9 cellular contexts compared by ENCODE assay signal in the genomic region with DNA sequence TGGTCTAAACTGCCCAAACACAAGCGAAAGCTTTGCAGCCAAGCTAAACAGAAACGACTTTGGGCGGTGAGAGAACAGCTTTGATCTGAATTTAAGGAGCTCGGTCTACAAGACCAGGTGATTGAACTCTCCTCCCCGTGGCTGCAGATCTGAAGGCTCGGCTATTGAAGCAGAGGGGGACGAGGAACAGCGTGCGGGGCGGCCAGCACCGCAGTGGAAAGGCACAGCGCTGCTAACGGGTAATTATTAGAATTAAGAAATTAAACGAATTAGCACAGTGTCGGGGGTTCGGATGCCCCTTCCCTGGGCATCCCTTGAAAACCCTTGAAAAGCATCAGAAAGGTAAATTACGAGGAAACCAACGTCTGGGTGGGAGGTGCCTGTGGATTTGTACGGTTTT. TPM values are rescaled to one million over a fixed set of nuclear protein-coding genes. Genes with fewer than 3 reads are reported as not detected.
DNase-seq lines count a peak whose midpoint lies in the region; ATAC-seq and TF ChIP-seq lines count a peak whose summit lies in the region.
"Had no signal": no experiment of that assay in that cellular context is flagged by ENCODE, and none has a peak within 500 bp of the region (broad histone marks: within the 10 kb centered on the region; RNA-seq: fewer than 3 reads in every experiment).

No MANE protein-coding gene starts in this region.

- ATAC-seq in lower lobe of right lung (peak; percentile 24 to 66), HG03432 (IDR thresholded peaks at IDR 0.05; ENCODE audit: unreplicated experiment) (no peak)

- H3K27ac ChIP-seq in lower lobe of right lung (no peak overlapping the region), testis (no peak overlapping the region)

- H3K27me3 ChIP-seq in lower lobe of right lung (ENCODE audit: low read depth) (peaks cover 26% of the 10 kb centered on the region), testis (no peaks in the 10 kb centered on the region)

- intact Hi-C loops in lower lobe of right lung (cut with DNase I) (no loop called here), testis (cut with DNase I; ENCODE audit: low total_unique reads) (no loop called here)

- DNase-seq in NCI-H510A treated with DMSO at 0.1 percent for 48 hours (lab: John Stamatoyannopoulos, UW) (peak; percentile 17), NCI-H510A (lab: John Stamatoyannopoulos, UW) (no peak), cerebellum (ENCODE audit: low spot score) (peak; percentile 8), lower lobe of right lung (no peak), testis (no peak), NCI-H1436 treated with DMSO at 0.1 percent for 48 hours (lab: John Stamatoyannopoulos, UW) (no peak), SHP77 treated with DMSO at 0.1 percent for 48 hours (lab: John Stamatoyannopoulos, UW) (no peak)
- DNase-seq: MV-4-11 had no signal

- no peaks in the 10 kb centered on the region for H3K9me3 ChIP-seq in lower lobe of right lung
- no peaks in the 10 kb centered on the region for H3K9me3 ChIP-seq in testis

- H3K4me3 ChIP-seq in lower lobe of right lung, result peak overlapping the region; percentile 62
- peak overlapping the region; percentile 40 to 56 for H3K4me3 ChIP-seq in testis

- TF ChIP-seq CTCF in lower lobe of right lung (IDR thresholded peaks at IDR 0.05) (no peak), testis (IDR thresholded peaks at IDR 0.05) (no peak)

- WGBS in testis, 2 donors, result 5 to 8% methylated on average over 19 of the region's 19 CpGs

- H3K4me1 ChIP-seq in lower lobe of right lung (peaks cover 10% of the 10 kb centered on the region), testis (no peaks in the 10 kb centered on the region)

- H3K36me3 ChIP-seq in lower lobe of right lung (no peaks in the 10 kb centered on the region), testis (ENCODE audit: low read depth, missing control alignments) (no peaks in the 10 kb centered on the region)

- no peak for TF ChIP-seq POLR2A in testis (IDR thresholded peaks at IDR 0.05)

RNA-seq across cellular contexts. Expression of gene TEKT3, which starts 0.4 kb away (rescaled TPM):
- total RNA-seq in cerebellum, result 0.82 TPM
- total RNA-seq in lower lobe of right lung, result 2.2 TPM
- total RNA-seq in testis, result 10 to 100 TPM; 30.7 to 52.0 TPM
- 106 TPM for polyA plus RNA-seq in testis (ENCODE audit: insufficient read depth, low read depth, low replicate concordance)

Comparison
In these comparisons a context has a peak if more than half of its experiments do, and no peak if none do; other contexts are left out.
1. DNase-seq: peak in NCI-H510A treated with DMSO at 0.1 percent for 48 hours (single experiment) and cerebellum (single experiment); none in NCI-H510A (single experiment), lower lobe of right lung (single experiment), testis (single experiment), NCI-H1436 treated with DMSO at 0.1 percent for 48 hours (single experiment) and SHP77 treated with DMSO at 0.1 percent for 48 hours (single experiment).
2. RNA of gene TEKT3, which starts 0.4 kb away (total RNA-seq): 30.7 to 52.0 TPM in testis; 2.2 TPM in lower lobe of right lung (single experiment) and 0.82 TPM in cerebellum (single experiment); every median in the first group is over 10 times any median in the second.